In genomic region chr1:66346057-66346795, GRCh38 we compare ENCODE assay signal across 18 cellular contexts.
DNase-seq lines count a peak whose midpoint lies in the region; ATAC-seq, FAIRE-seq and TF ChIP-seq lines count a peak whose summit lies in the region.
"Had no signal": no experiment of that assay in that cellular context is flagged by ENCODE, and none has a peak within 500 bp of the region (broad histone marks: within the 10 kb centered on the region; RNA-seq: fewer than 3 reads in every experiment).

No MANE protein-coding gene starts in this region.

- no peak for ATAC-seq in activated B cell treated with CpG ODN at 0.5 μM for 24 hours (ENCODE audit: low read depth)
- ATAC-seq in esophagus mucosa: peak; percentile 84

- POLR2A ChIA-PET in A673 (lab: Charles Lee; ENCODE audit: low non-redundant PET) (no interaction called here), activated B cell treated with CpG ODN at 0.5 μM for 24 hours (lab: Charles Lee) (interaction anchor here (0.6 to 5.0 kb wide), 11 partner anchors 11 to 639 kb away, joined by 3 to 25 read pairs (median 4); no protein-coding TSS in a partner anchor)

- peak; percentile 29 for FAIRE-seq in D721Med (lab: Jason Lieb, UNC)

- H3K27ac ChIP-seq in A673 (ENCODE audit: low read depth, low read length, poor library complexity, severe bottlenecking) (peak overlapping the region; percentile 27), endodermal cell (ENCODE audit: low read depth, low read length) (no peak overlapping the region)
- H3K27ac ChIP-seq: BLaER1 treated with 17β-estradiol and CSF1 and Interleukin-3, amounts not matched to agents 10 nM and 100 nM; uterus had no signal

- peak overlapping the region; percentile 73 for H3K27ac Mint-ChIP-seq in activated B cell treated with CpG ODN at 0.5 μM for 24 hours
- H3K27ac Mint-ChIP-seq in endodermal cell: no peak overlapping the region

- H3K27me3 ChIP-seq in A673 (replicated peaks; ENCODE audit: insufficient read depth, low read depth, low read length, poor library complexity) (no peaks in the 10 kb centered on the region), endodermal cell (ENCODE audit: control insufficient read depth, insufficient read depth, low read length, poor library complexity, severe bottlenecking) (no peaks in the 10 kb centered on the region)
- H3K27me3 ChIP-seq: BLaER1 treated with 17β-estradiol and CSF1 and Interleukin-3, amounts not matched to agents 10 nM and 100 nM; uterus had no signal

- no peaks in the 10 kb centered on the region for H3K9me3 ChIP-seq in A673 (ENCODE audit: low read depth, low read length, poor library complexity, severe bottlenecking)
- no peaks in the 10 kb centered on the region for H3K9me3 ChIP-seq in endodermal cell (ENCODE audit: control insufficient read depth, low read length)
- H3K9me3 ChIP-seq: uterus had no signal

- H3K27me3 Mint-ChIP-seq in activated B cell treated with CpG ODN at 0.5 μM for 24 hours (no peaks in the 10 kb centered on the region), endodermal cell (ENCODE audit: insufficient read depth) (no peaks in the 10 kb centered on the region)

- H3K4me3 ChIP-seq in A673 (ENCODE audit: low read depth, low read length, poor library complexity, severe bottlenecking) (no peak overlapping the region), endodermal cell (ENCODE audit: low read length) (no peak overlapping the region)
- H3K4me3 ChIP-seq: BLaER1 treated with 17β-estradiol and CSF1 and Interleukin-3, amounts not matched to agents 10 nM and 100 nM; uterus had no signal

- H3K9ac ChIP-seq in endodermal cell (ENCODE audit: extremely low read depth, low read length, poor library complexity, severe bottlenecking): no peak overlapping the region
- H3K9ac ChIP-seq: BLaER1 treated with 17β-estradiol and CSF1 and Interleukin-3, amounts not matched to agents 10 nM and 100 nM had no signal

- H3K9me3 Mint-ChIP-seq in activated B cell treated with CpG ODN at 0.5 μM for 24 hours: no peaks in the 10 kb centered on the region
- H3K9me3 Mint-ChIP-seq in endodermal cell: no peaks in the 10 kb centered on the region

- no peak for DNase-seq in A673 (ENCODE audit: low spot score)
- DNase-seq in D721Med (ENCODE audit: insufficient read length, low spot score): no peak
- DNase-seq in activated B cell treated with CpG ODN at 0.5 μM for 24 hours: no peak
- no peak for DNase-seq in HPDE6-E6E7 (ENCODE audit: extremely low spot score)
- no peak for DNase-seq in endodermal cell
- no peak for DNase-seq in kidney glomerular epithelial cell (lab: John Stamatoyannopoulos, UW)
- no peak for DNase-seq in A172 (ENCODE audit: low spot score)
- DNase-seq: activated CD4-positive, CD25-positive, alpha-beta regulatory T cell; activated gamma-delta T cell treated with Interleukin-2 at 50 U/mL for 16 hours; EL; GOT3; KBM-7; NCI-H1105 treated with DMSO at 0.1 percent for 48 hours; NCI-H2227 treated with DMSO at 0.1 percent for 48 hours; retina; uterus had no signal

- 90 to 96% methylated on average over 2 of the region's 2 CpGs for WGBS in endodermal cell (ENCODE audit: insufficient coverage in 1 of 2, insufficient read length in 1 of 2), 2 experiments

- no TSS peak for BruUV-seq in A673 (replicated peaks; lab: Mats Ljungman, UMichigan)

- H3K4me1 ChIP-seq in A673 (ENCODE audit: insufficient read depth, low read length, poor library complexity, severe bottlenecking) (peaks cover 70% of the 10 kb centered on the region), endodermal cell (ENCODE audit: control insufficient read depth, insufficient read depth, low read length) (peaks cover 14% of the 10 kb centered on the region)
- H3K4me1 ChIP-seq: uterus had no signal

- H3K4me1 Mint-ChIP-seq in activated B cell treated with CpG ODN at 0.5 μM for 24 hours (peaks cover 90% of the 10 kb centered on the region), endodermal cell (peaks cover 64% of the 10 kb centered on the region)

- H3K36me3 Mint-ChIP-seq in activated B cell treated with CpG ODN at 0.5 μM for 24 hours (ENCODE audit: low read depth) (peaks cover 56% of the 10 kb centered on the region), endodermal cell (ENCODE audit: low read depth) (no peaks in the 10 kb centered on the region)

- TF ChIP-seq CTCF in A673 (conservative IDR thresholded peaks at IDR 0.05; ENCODE audit: low read depth, low read length) (no peak), D721Med (IDR thresholded peaks at IDR 0.05; ENCODE audit: insufficient read depth, missing control alignments) (no peak), activated B cell treated with CpG ODN at 0.5 μM for 24 hours (IDR thresholded peaks at IDR 0.05) (no peak), endodermal cell (conservative IDR thresholded peaks at IDR 0.05) (no peak)

- H3K36me3 ChIP-seq in A673 (ENCODE audit: insufficient read depth, low read length, poor library complexity, severe bottlenecking) (no peaks in the 10 kb centered on the region), endodermal cell (ENCODE audit: control insufficient read depth, insufficient read depth, low read length) (no peaks in the 10 kb centered on the region)
- H3K36me3 ChIP-seq: uterus had no signal

- H3K4me3 Mint-ChIP-seq in activated B cell treated with CpG ODN at 0.5 μM for 24 hours (peak overlapping the region; percentile 6), endodermal cell (no peak overlapping the region)

- CTCF ChIA-PET in A673 (lab: Charles Lee): no interaction called here
- CTCF ChIA-PET in activated B cell treated with CpG ODN at 0.5 μM for 24 hours (lab: Charles Lee): interaction anchor here (1.2 to 6.4 kb wide), 5 partner anchors 14 to 100 kb away, joined by 3 to 30 read pairs (median 6); no protein-coding TSS in a partner anchor

- intact Hi-C loops in A673 (cut with micrococcal nuclease; ENCODE audit: unreplicated experiment): no loop called here
- intact Hi-C loops in activated B cell treated with CpG ODN at 0.5 μM for 24 hours (cut with micrococcal nuclease): no loop called here
